In genomic region chr19:29015569-29015968, GRCh38 we compare ENCODE assay signal across 22 cellular contexts.
"Had no signal": no experiment of that assay in that cellular context is flagged by ENCODE, and none has a peak within 500 bp of the region (broad histone marks: within the 10 kb centered on the region; RNA-seq: fewer than 3 reads in every experiment).

No MANE protein-coding gene starts in this region.

- H3K27ac Mint-ChIP-seq: immature natural killer cell, mesothelial cell of epicardium had no signal

- ATAC-seq: foreskin keratinocyte, gastroesophageal sphincter, heart left ventricle, left colon, left lung, left ventricle myocardium superior, lower lobe of right lung, mucosa of descending colon had no signal

- H3K9me3 Mint-ChIP-seq: immature natural killer cell, mesothelial cell of epicardium had no signal

- H3K4me3 ChIP-seq: coronary artery, dorsolateral prefrontal cortex, esophagus muscularis mucosa, gastroesophageal sphincter, heart left ventricle, hepatocyte, left lung, lower lobe of right lung, mucosa of descending colon had no signal

- H3K36me3 Mint-ChIP-seq: immature natural killer cell, mesothelial cell of epicardium had no signal

- H3K27me3 ChIP-seq: foreskin keratinocyte, hepatocyte had no signal

- H3K4me1 ChIP-seq: esophagus muscularis mucosa, foreskin keratinocyte, gastroesophageal sphincter, heart left ventricle, left lung, lower lobe of right lung had no signal

- H3K4me1 Mint-ChIP-seq: immature natural killer cell, mesothelial cell of epicardium had no signal

- H3K27ac ChIP-seq: coronary artery, dorsolateral prefrontal cortex, esophagus muscularis mucosa, foreskin keratinocyte, gastroesophageal sphincter, heart left ventricle, hepatocyte, left lung, lower lobe of right lung had no signal

- DNase-seq: dermis blood vessel endothelial cell; dorsolateral prefrontal cortex; effector CD4-positive, alpha-beta T cell; effector memory CD4-positive, alpha-beta T cell; foreskin keratinocyte; heart left ventricle; hypothalamus; immature natural killer cell; islet precursor cell; kidney; kidney glomerular epithelial cell; left colon; left lung; left ventricle myocardium superior; lower lobe of right lung; mesenchymal stem cell; mucosa of descending colon had no signal

- H3K4me3 Mint-ChIP-seq: immature natural killer cell, mesothelial cell of epicardium had no signal

- H3K36me3 ChIP-seq: esophagus muscularis mucosa, gastroesophageal sphincter, heart left ventricle, left lung, lower lobe of right lung had no signal

- H3K9me3 ChIP-seq: esophagus muscularis mucosa, gastroesophageal sphincter, heart left ventricle, left lung, lower lobe of right lung, mucosa of descending colon had no signal
